In genomic region chr3:8420613-8421012, GRCh38 we compare ENCODE assay signal across 23 cellular contexts.
A peak's percentile ranks its signal among the peaks of the same experiment; 100 is the strongest.
DNase-seq lines count a peak whose midpoint lies in the region; ATAC-seq and TF ChIP-seq lines count a peak whose summit lies in the region.
"Had no signal": no experiment of that assay in that cellular context is flagged by ENCODE, and none has a peak within 500 bp of the region (broad histone marks: within the 10 kb centered on the region; RNA-seq: fewer than 3 reads in every experiment).

No MANE protein-coding gene starts in this region.

- H3K27ac ChIP-seq in SK-N-MC: peak overlapping the region; percentile 44; the same call in 1 of the 2 replicates
- H3K27ac ChIP-seq: PC-9, SJCRH30 had no signal

- H3K36me3 ChIP-seq in SK-N-MC (ENCODE audit: insufficient read depth, low read length): no peaks in the 10 kb centered on the region
- H3K36me3 ChIP-seq: SJCRH30 had no signal

- peak; percentile 31 for DNase-seq in AG10803 (ENCODE audit: low read depth)
- peak; percentile 44 for DNase-seq in GM03348 (ENCODE audit: low spot score)
- DNase-seq in SK-N-MC (ENCODE audit: low read depth, low spot score): no peak
- peak; percentile 9 for DNase-seq in iris pigment epithelial cell (ENCODE audit: low read depth)
- DNase-seq in mesenteric fat pad (ENCODE audit: low spot score): no peak
- no peak for DNase-seq in NCI-H524 (lab: John Stamatoyannopoulos, UW)
- DNase-seq: C1 segment of cervical spinal cord; CD4-positive, alpha-beta memory T cell; COR-L47; GF-D8; HCEC 1CT; NCI-H1105 treated with DMSO at 0.1 percent for 48 hours; NCI-H146; NCI-H1930; NCI-H2107; NCI-H446; PC-9; T-helper 1 cell had no signal

- TF ChIP-seq CTCF in AG10803 (conservative IDR thresholded peaks at IDR 0.05; ENCODE audit: low read length): no peak

- ATAC-seq in GM21825 (IDR thresholded peaks at IDR 0.05; ENCODE audit: unreplicated experiment) (no peak), GM18511 (IDR thresholded peaks at IDR 0.05; ENCODE audit: unreplicated experiment) (no peak)
- ATAC-seq: K562, Right ventricle myocardium inferior had no signal

- H3K4me3 ChIP-seq in AG10803 (ENCODE audit: low read length) (no peak overlapping the region), SK-N-MC (no peak overlapping the region)
- H3K4me3 ChIP-seq: K562, PC-9, SJCRH30 had no signal

- H3K9me3 ChIP-seq in SK-N-MC (ENCODE audit: low read depth, low read length): no peaks in the 10 kb centered on the region

- peak overlapping the region; percentile 47 for H3K9ac ChIP-seq in SK-N-MC (ENCODE audit: insufficient read length)

Comparison
In these comparisons a context has a peak if more than half of its experiments do, and no peak if none do; other contexts are left out.
1. DNase-seq: peak in AG10803 (single experiment), GM03348 (single experiment) and iris pigment epithelial cell (single experiment); none in SK-N-MC (single experiment), mesenteric fat pad (single experiment) and NCI-H524 (0 of 2).